In genomic region chr5:177004961-177005360, GRCh38 we compare ENCODE assay signal across 1 cellular context.
TF ChIP-seq lines count a peak whose summit lies in the region.

No MANE protein-coding gene starts in this region.

TF ChIP-seq in H1, 55 proteins besides CTCF, POLR2A, EP300 and RAD21:
- TF ChIP-seq GABPA (IDR thresholded peaks at IDR 0.05; ENCODE audit: borderline replicate concordance, insufficient read depth, low read length): no peak
- TF ChIP-seq RBBP5 (IDR thresholded peaks at IDR 0.05; ENCODE audit: borderline replicate concordance, low read depth, low read length): no peak
- TF ChIP-seq MAX (IDR thresholded peaks at IDR 0.05): no peak
- TF ChIP-seq SP1 (IDR thresholded peaks at IDR 0.05; ENCODE audit: low read depth, low read length): no peak
- TF ChIP-seq CHD1 (IDR thresholded peaks at IDR 0.05; ENCODE audit: low read depth, low read length): no peak
- TF ChIP-seq FOSL1 (IDR thresholded peaks at IDR 0.05; ENCODE audit: insufficient read depth, low read depth, low read length): no peak
- TF ChIP-seq TAF7 (optimal IDR thresholded peaks at IDR 0.05; ENCODE audit: borderline replicate concordance, low read depth, low read length): no peak
- no peak for TF ChIP-seq SRF (IDR thresholded peaks at IDR 0.05; ENCODE audit: low read depth, low read length)
- no peak for TF ChIP-seq CEBPB (IDR thresholded peaks at IDR 0.05; ENCODE audit: low read depth, low read length)
- no peak for TF ChIP-seq MAFK (IDR thresholded peaks at IDR 0.05; ENCODE audit: low read depth, low read length)
- TF ChIP-seq TBP (IDR thresholded peaks at IDR 0.05; ENCODE audit: low read depth, low read length): no peak
- no peak for TF ChIP-seq ATF3 (IDR thresholded peaks at IDR 0.05; ENCODE audit: insufficient read depth, low read depth, low read length)
- TF ChIP-seq TEAD4 (IDR thresholded peaks at IDR 0.05; ENCODE audit: low read depth, low read length): no peak
- TF ChIP-seq CTBP2 (IDR thresholded peaks at IDR 0.05; ENCODE audit: borderline replicate concordance, insufficient read depth, insufficient read length, low read length): no peak
- TF ChIP-seq GTF2F1 (IDR thresholded peaks at IDR 0.05; ENCODE audit: borderline replicate concordance, low read depth, low read length): no peak
TF ChIP-seq in H1: peak in this region for 0.
